In genomic region chr4:74109116-74109791, GRCh38 we compare ENCODE assay signal across 9 cellular contexts. TPM values are rescaled to one million over a fixed set of nuclear protein-coding genes. Genes with fewer than 3 reads are reported as not detected.
DNase-seq lines count a peak whose midpoint lies in the region; ATAC-seq, FAIRE-seq and TF ChIP-seq lines count a peak whose summit lies in the region.
"Had no signal": no experiment of that assay in that cellular context is flagged by ENCODE, and none has a peak within 500 bp of the region (broad histone marks: within the 10 kb centered on the region; RNA-seq: fewer than 3 reads in every experiment).

No MANE protein-coding gene starts in this region.

- no peaks in the 10 kb centered on the region for H3K27me3 ChIP-seq in right lobe of liver

- no peaks in the 10 kb centered on the region for H3K9me3 ChIP-seq in right lobe of liver

- FAIRE-seq in urothelium cell line (lab: Jason Lieb, UNC), result peak; percentile 97

- ATAC-seq in right lobe of liver (peak; percentile 27 to 61 (median 42)), GM21717 (IDR thresholded peaks at IDR 0.05; ENCODE audit: unreplicated experiment) (no peak), HG02852 (IDR thresholded peaks at IDR 0.05; ENCODE audit: unreplicated experiment) (no peak)

- no peak for TF ChIP-seq POLR2A in right lobe of liver (IDR thresholded peaks at IDR 0.05)

- intact Hi-C loops in right lobe of liver (cut with DNase I), result no loop called here

- H3K4me3 Mint-ChIP-seq in chondrocyte (ENCODE audit: unreplicated experiment), result peak overlapping the region; percentile 20
- H3K4me3 Mint-ChIP-seq: B cell had no signal

- H3K27ac ChIP-seq in right lobe of liver, result peak overlapping the region; percentile 46 to 55 (median 49)

- no peaks in the 10 kb centered on the region for H3K36me3 ChIP-seq in right lobe of liver

- WGBS in right lobe of liver (ENCODE audit: insufficient coverage, low coverage, low lambda C conversion rate, missing lambda C conversion rate), result 58% methylated on average over 3 of the region's 3 CpGs

- no peak overlapping the region for H3K4me3 ChIP-seq in right lobe of liver

- peaks cover 4% of the 10 kb centered on the region for H3K9me3 Mint-ChIP-seq in chondrocyte (ENCODE audit: low read depth)

- H3K27ac Mint-ChIP-seq in chondrocyte (ENCODE audit: unreplicated experiment), result peak overlapping the region; percentile 97
- H3K27ac Mint-ChIP-seq: B cell had no signal

- H3K27me3 Mint-ChIP-seq in chondrocyte (ENCODE audit: low read depth), result no peaks in the 10 kb centered on the region

- H3K36me3 Mint-ChIP-seq in chondrocyte (ENCODE audit: low read depth), result no peaks in the 10 kb centered on the region

- peaks cover 0 to 50% (median 22%) of the 10 kb centered on the region in 4 donors for H3K4me1 ChIP-seq in right lobe of liver

- TF ChIP-seq CTCF in chondrocyte (IDR thresholded peaks at IDR 0.05) (no peak), right lobe of liver (IDR thresholded peaks at IDR 0.05) (no peak)

- peaks cover 80% of the 10 kb centered on the region for H3K4me1 Mint-ChIP-seq in chondrocyte (ENCODE audit: low read depth)
- H3K4me1 Mint-ChIP-seq: B cell had no signal

- DNase-seq in SIG-M5 treated with dmso at 0.1 percent for 504 hours (lab: John Stamatoyannopoulos, UW; ENCODE audit: unreplicated experiment) (peak; percentile 41), SIG-M5 (lab: John Stamatoyannopoulos, UW) (no peak), chondrocyte (ENCODE audit: low spot score) (no peak), right lobe of liver (no peak), urothelium cell line (ENCODE audit: low spot score) (peak; percentile 87), NCI-H128 (lab: John Stamatoyannopoulos, UW; ENCODE audit: unreplicated experiment) (no peak)

RNA-seq across cellular contexts. Expression of gene CXCL2, which starts 10.3 kb away (rescaled TPM):
- total RNA-seq in chondrocyte (0.89 to 8.7 TPM (median 7.9 TPM) in 3 replicates), right lobe of liver (100 to 1,000 TPM in 5 of 6 experiments, 10 to 100 TPM in 1; 34.8 to 333 (median 143) TPM)
- total RNA-seq: B cell had no signal

RNA-seq across cellular contexts. Expression of gene MTHFD2L, which starts 48.7 kb away (rescaled TPM):
- 6.6 to 10.6 TPM (median 7.4 TPM) in 3 replicates for total RNA-seq in chondrocyte
- 10 to 100 TPM; 18.8 to 45.5 (median 26.5) TPM for total RNA-seq in right lobe of liver

Comparison
In these comparisons a context has a peak if more than half of its experiments do, and no peak if none do; other contexts are left out.
1. DNase-seq: peak in SIG-M5 treated with dmso at 0.1 percent for 504 hours (single experiment) and urothelium cell line (single experiment); none in SIG-M5 (single experiment), chondrocyte (single experiment), right lobe of liver (0 of 3) and NCI-H128 (single experiment).
2. ATAC-seq: peak in right lobe of liver (4 of 4); none in GM21717 (single experiment) and HG02852 (single experiment).